Comparison of ENCODE assay signal across 10 cellular contexts in genomic region chr5:78887384-78888118, GRCh38.
DNase-seq lines count a peak whose midpoint lies in the region; ATAC-seq and TF ChIP-seq lines count a peak whose summit lies in the region.
"Had no signal": no experiment of that assay in that cellular context is flagged by ENCODE, and none has a peak within 500 bp of the region (broad histone marks: within the 10 kb centered on the region; RNA-seq: fewer than 3 reads in every experiment).

No MANE protein-coding gene starts in this region.

- CTCF ChIA-PET in IMR-90 (lab: Yijun Ruan, JAX), result interaction anchor here (1.0 kb wide), 1 partner anchor 88 kb away, joined by 3 read pairs; no protein-coding TSS in a partner anchor

- peaks cover 9% of the 10 kb centered on the region for H3K36me3 Mint-ChIP-seq in memory B cell

- ATAC-seq in GM18870 (IDR thresholded peaks at IDR 0.05; ENCODE audit: unreplicated experiment), result peak; percentile 95
- peak; percentile 95 for ATAC-seq in HG02588 (IDR thresholded peaks at IDR 0.05; ENCODE audit: unreplicated experiment)
- ATAC-seq in IMR-90 (ENCODE audit: low read depth), result no peak
- peak; percentile 98 for ATAC-seq in memory B cell (ENCODE audit: low read depth)

- H3K18ac ChIP-seq in IMR-90 (ENCODE audit: low read depth, low read length), result no peak overlapping the region

- in situ Hi-C loops in IMR-90 (cut with MboI; ENCODE audit: low sequenced_read_pairs), result no loop called here

- BruUV-seq in IMR-90 (replicated peaks; lab: Mats Ljungman, UMichigan), result no TSS peak

- H3K36me3 ChIP-seq in IMR-90 (ENCODE audit: control insufficient read depth, insufficient read depth, low read length) (no peaks in the 10 kb centered on the region), tibial nerve (no peaks in the 10 kb centered on the region)
- H3K36me3 ChIP-seq: adrenal gland, thoracic aorta had no signal

- H3K9ac ChIP-seq in IMR-90 (ENCODE audit: low read depth, low read length), result no peak overlapping the region

- no peak for TF ChIP-seq POLR2A in IMR-90 (IDR thresholded peaks at IDR 0.05; ENCODE audit: low read depth, low read length)
- TF ChIP-seq POLR2A in tibial nerve (IDR thresholded peaks at IDR 0.05), result no peak

- H3K14ac ChIP-seq in IMR-90 (replicated peaks; ENCODE audit: low read depth, low read length), result no peak overlapping the region

- H2AK5ac ChIP-seq in IMR-90 (ENCODE audit: low read depth, low read length), result peak overlapping the region; percentile 40; the same call in 1 of the 2 replicates

- peaks cover 16% of the 10 kb centered on the region for H3K4me1 Mint-ChIP-seq in memory B cell

- H3K9me3 Mint-ChIP-seq in memory B cell, result peaks cover 2% of the 10 kb centered on the region

- 100% methylated on average over 1 of the region's 6 CpGs; no CpG with 5 or more reads in 1 of the 2 experiments for WGBS in IMR-90 (ENCODE audit: extremely low coverage in 2 of 2, insufficient read length in 1 of 2), 2 experiments
- WGBS in tibial nerve, 2 donors, result 90 to 91% methylated on average over 6 of the region's 6 CpGs

- no peak overlapping the region for H2BK5ac ChIP-seq in IMR-90 (ENCODE audit: low read depth, low read length, poor library complexity, severe bottlenecking)

- no peak overlapping the region for H3K23ac ChIP-seq in IMR-90 (ENCODE audit: low read depth, low read length)

- H4K8ac ChIP-seq in IMR-90 (ENCODE audit: low read depth in 2 of 2, low read length in 2 of 2), result no peak overlapping the region

- no peak overlapping the region for H2AFZ ChIP-seq in IMR-90 (replicated peaks; ENCODE audit: low read length, poor library complexity)

- 0 out of 2 replicates have a peak overlapping the region, but pooled peaks have one; percentile 1 for H2BK20ac ChIP-seq in IMR-90 (ENCODE audit: low read depth, low read length)

- TF ChIP-seq RAD21 in IMR-90 (IDR thresholded peaks at IDR 0.05; ENCODE audit: low read length), result no peak

- DNase-seq in IMR-90 (peak; percentile 25), memory B cell (ENCODE audit: low spot score in 2 of 2) (peak in 1 of 2 donors; percentile 18), tibial nerve (ENCODE audit: low spot score in 2 of 2) (no peak), NCI-H2171 (lab: John Stamatoyannopoulos, UW) (no peak), NCI-H446 treated with DMSO at 0.1 percent for 48 hours (lab: John Stamatoyannopoulos, UW) (no peak)
- DNase-seq in stimulated activated CD4-positive, alpha-beta T cell treated with anti-CD3 and anti-CD28 coated beads, Interleukin-4, amount 100 ng/mL, for 4 hours, result no peak
- DNase-seq: adrenal gland had no signal

- no peak for TF ChIP-seq EP300 in tibial nerve (IDR thresholded peaks at IDR 0.05)

- peaks cover 3% of the 10 kb centered on the region; the same call in 1 of the 2 replicates for H3K4me1 ChIP-seq in IMR-90 (ENCODE audit: control insufficient read depth, insufficient read depth, low read length)
- peaks cover 0 to 7% (median 0%) of the 10 kb centered on the region in 4 donors for H3K4me1 ChIP-seq in tibial nerve
- H3K4me1 ChIP-seq: adrenal gland had no signal

- H3K4me3 ChIP-seq in IMR-90 (ENCODE audit: insufficient read depth, low read depth, low read length) (no peak overlapping the region), tibial nerve (no peak overlapping the region)
- H3K4me3 ChIP-seq: adrenal gland, thoracic aorta had no signal

- peaks cover 3 to 7% of the 10 kb centered on the region in 2 experiments; a peak in 1 of 4 replicates for H3K79me1 ChIP-seq in IMR-90 (ENCODE audit: low read depth in 1 of 2, low read length in 2 of 2)

- TF ChIP-seq CTCF in IMR-90 (conservative IDR thresholded peaks at IDR 0.05; ENCODE audit: low read depth, low read length), result no peak
- TF ChIP-seq CTCF in tibial nerve (IDR thresholded peaks at IDR 0.05), result no peak

- no peak overlapping the region for H2BK120ac ChIP-seq in IMR-90 (ENCODE audit: low read depth, low read length)

- H3K27ac Mint-ChIP-seq in memory B cell, result no peak overlapping the region

- H3K27ac ChIP-seq in IMR-90 (ENCODE audit: insufficient read depth, low read length) (no peak overlapping the region), tibial nerve (no peak overlapping the region)
- H3K27ac ChIP-seq: adrenal gland, thoracic aorta had no signal

- no peaks in the 10 kb centered on the region for H4K20me1 ChIP-seq in IMR-90 (ENCODE audit: insufficient read depth, low read length)

- no peak overlapping the region for H3K4ac ChIP-seq in IMR-90 (ENCODE audit: low read depth, low read length)

- no peak overlapping the region for H3K56ac ChIP-seq in IMR-90 (ENCODE audit: extremely low read depth, insufficient read depth, low read length)

- no peak overlapping the region for H2BK15ac ChIP-seq in IMR-90 (ENCODE audit: low read depth, low read length)

- POLR2A ChIA-PET in IMR-90 (lab: Charles Lee; ENCODE audit: unreplicated experiment), result no interaction called here

- H3K27me3 ChIP-seq in IMR-90 (ENCODE audit: control insufficient read depth, insufficient read depth, low read length) (no peaks in the 10 kb centered on the region), tibial nerve (no peaks in the 10 kb centered on the region)
- H3K27me3 ChIP-seq: adrenal gland had no signal

- dilution Hi-C loops in IMR-90 (cut with HindIII; ENCODE audit: low sequenced_read_pairs, unreplicated experiment), result no loop called here

- peak overlapping the region; percentile 25 for H3K4me3 Mint-ChIP-seq in memory B cell

- no peaks in the 10 kb centered on the region for H3K9me3 ChIP-seq in IMR-90 (ENCODE audit: control insufficient read depth, insufficient read depth, low read length)
- no peaks in the 10 kb centered on the region for H3K9me3 ChIP-seq in tibial nerve
- H3K9me3 ChIP-seq: adrenal gland, thoracic aorta had no signal

- intact Hi-C loops in IMR-90 (cut with micrococcal nuclease), result loop anchor here (10.0 kb wide), 1 partner anchor 53 kb away; no protein-coding TSS in a partner anchor

- H4K91ac ChIP-seq in IMR-90 (ENCODE audit: insufficient read depth, low read depth, low read length), result no peak overlapping the region

- H2AK9ac ChIP-seq in IMR-90 (replicated peaks; ENCODE audit: low read depth, low read length, poor library complexity), result no peak overlapping the region

- H3K4me2 ChIP-seq in IMR-90 (ENCODE audit: low read depth, low read length), result no peak overlapping the region

- H4K5ac ChIP-seq in IMR-90 (ENCODE audit: low read depth, low read length), result 0 out of 2 replicates have a peak overlapping the region, but pooled peaks have one; percentile 8

- H3K27me3 Mint-ChIP-seq in memory B cell, result no peaks in the 10 kb centered on the region

- H3K9me1 ChIP-seq in IMR-90 (ENCODE audit: insufficient read depth, low read length), result peaks cover 4% of the 10 kb centered on the region; the same call in 1 of the 2 replicates

TF ChIP-seq in IMR-90, 13 proteins besides CTCF, POLR2A, EP300 and RAD21:
- TF ChIP-seq ELK1 (IDR thresholded peaks at IDR 0.05; ENCODE audit: borderline replicate concordance, low read depth, low read length) (no peak), USF2 (IDR thresholded peaks at IDR 0.05; ENCODE audit: low read depth, low read length) (no peak), MAFK (IDR thresholded peaks at IDR 0.05; ENCODE audit: low read depth, low read length) (no peak), FOS (IDR thresholded peaks at IDR 0.05; ENCODE audit: low read depth, low read length) (no peak), RCOR1 (IDR thresholded peaks at IDR 0.05; ENCODE audit: insufficient replicate concordance, low read length) (no peak), RFX5 (IDR thresholded peaks at IDR 0.05; ENCODE audit: low read depth, low read length) (no peak), BHLHE40 (IDR thresholded peaks at IDR 0.05; ENCODE audit: low read depth, low read length) (no peak), MXI1 (IDR thresholded peaks at IDR 0.05; ENCODE audit: borderline replicate concordance, low read depth, low read length) (no peak), NFE2L2 (IDR thresholded peaks at IDR 0.05; ENCODE audit: low read depth, low read length) (no peak), SMC3 (IDR thresholded peaks at IDR 0.05; ENCODE audit: low read depth, low read length) (no peak), CEBPB (IDR thresholded peaks at IDR 0.05; ENCODE audit: low read depth, low read length) (no peak), CHD1 (IDR thresholded peaks at IDR 0.05; ENCODE audit: low read depth, low read length) (no peak), MAZ (IDR thresholded peaks at IDR 0.05; ENCODE audit: borderline replicate concordance, low read depth, low read length) (no peak)
